In genomic region chr11:132111341-132111740, GRCh38 we compare ENCODE assay signal across 1 cellular context.
TF ChIP-seq lines count a peak whose summit lies in the region.

No MANE protein-coding gene starts in this region.

TF ChIP-seq in IMR-90, 13 proteins besides CTCF, POLR2A, EP300 and RAD21 (continued from another document):
- no peak for TF ChIP-seq MXI1 (IDR thresholded peaks at IDR 0.05; ENCODE audit: borderline replicate concordance, low read depth, low read length)
